8 cellular contexts compared by ENCODE assay signal in the genomic region with DNA sequence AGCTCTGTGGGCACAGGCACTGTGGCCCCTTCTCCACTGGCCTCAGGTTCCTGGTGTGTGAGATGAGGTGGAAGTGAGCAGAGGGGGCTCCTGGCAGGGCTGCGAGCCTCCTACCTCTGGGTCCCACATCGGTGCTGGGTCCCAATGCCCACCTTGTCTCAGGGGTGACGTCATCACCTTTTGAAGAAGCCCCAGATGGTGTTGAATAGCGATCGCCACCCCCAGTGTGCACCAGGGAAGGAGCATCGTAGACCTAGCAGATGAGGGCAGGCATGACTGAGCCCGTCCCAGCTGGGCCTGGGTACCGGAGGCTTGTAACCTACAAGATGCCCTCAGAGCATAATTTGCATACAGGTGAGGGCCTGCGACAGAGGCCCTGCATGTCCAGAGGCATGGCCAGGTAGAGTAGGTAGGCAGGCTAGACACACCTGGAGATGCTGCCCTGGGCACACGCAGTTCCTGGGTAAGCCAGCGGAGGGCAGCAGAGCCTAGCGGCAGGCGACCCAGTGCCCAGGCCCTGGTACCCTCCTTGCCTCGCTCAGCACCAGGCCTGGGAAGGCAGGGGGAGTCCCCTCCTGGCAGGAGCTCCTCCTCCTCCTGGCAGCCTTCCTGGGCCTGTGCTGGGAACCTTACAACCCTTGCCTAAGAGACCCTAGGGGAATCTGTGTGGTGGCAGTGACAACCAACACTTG. TPM values are rescaled to one million over a fixed set of nuclear protein-coding genes. Genes with fewer than 3 reads are reported as not detected.
A peak's percentile ranks its signal among the peaks of the same experiment; 100 is the strongest.
DNase-seq lines count a peak whose midpoint lies in the region; ATAC-seq and TF ChIP-seq lines count a peak whose summit lies in the region.

No MANE protein-coding gene starts in this region.

- no peaks in the 10 kb centered on the region for H3K27me3 ChIP-seq in foreskin keratinocyte
- no peaks in the 10 kb centered on the region for H3K27me3 ChIP-seq in ovary
- peaks cover 0 to 4% of the 10 kb centered on the region in 2 donors for H3K27me3 ChIP-seq in tibial artery

- DNase-seq in GM04504 (ENCODE audit: low read depth) (peak; percentile 57), HUDEP-2 (lab: John Stamatoyannopoulos, UW; ENCODE audit: unreplicated experiment in 76 of 76) (peak in 53 of 76 experiments; percentile 3 to 65 (median 40)), RPMI8226 (peak; percentile 81), foreskin keratinocyte (peak; percentile 36 to 68), ovary (peak in 4 of 5 donors; percentile 37 to 74 (median 64)), tibial artery (peak; percentile 64 to 90)
- peak; percentile 91 for DNase-seq in activated effector memory CD4-positive, alpha-beta T cell treated with anti-CD3 and anti-CD28 coated beads, Interleukin-2, amount 50 U/mL, for 16 hours

- peak; percentile 85 for ATAC-seq in foreskin keratinocyte
- ATAC-seq in GM21786 (IDR thresholded peaks at IDR 0.05; ENCODE audit: unreplicated experiment): no peak

- H3K4me3 ChIP-seq in ovary (no peak overlapping the region), tibial artery (no peak overlapping the region)

- H3K4me1 ChIP-seq in foreskin keratinocyte (no peaks in the 10 kb centered on the region), ovary (ENCODE audit: insufficient read depth) (peaks cover 3% of the 10 kb centered on the region), tibial artery (peaks cover 0 to 15% (median 5%) of the 10 kb centered on the region in 4 donors)

- no peaks in the 10 kb centered on the region for H3K9me3 ChIP-seq in ovary
- H3K9me3 ChIP-seq in tibial artery: no peaks in the 10 kb centered on the region

- WGBS in ovary, 3 donors: 17 to 32% (median 21%) methylated on average over 14 of the region's 14 CpGs

- TF ChIP-seq EP300 in ovary (IDR thresholded peaks at IDR 0.05): no peak

- H3K27ac ChIP-seq in foreskin keratinocyte (no peak overlapping the region), ovary (no peak overlapping the region), tibial artery (no peak overlapping the region)

- no peak for TF ChIP-seq POLR2A in ovary (IDR thresholded peaks at IDR 0.05)

- intact Hi-C loops in ovary (cut with DNase I) (loop anchor here in 3 of 4 donors (5.0 to 10.0 kb wide), 2 partner anchors 541 to 544 kb away; a partner anchor contains a TSS), tibial artery (cut with DNase I; ENCODE audit: low total_unique reads) (loop anchor here (1.0 kb wide), 1 partner anchor 542 kb away; no protein-coding TSS in a partner anchor)

- peak; percentile 99 for TF ChIP-seq CTCF in foreskin keratinocyte (conservative IDR thresholded peaks at IDR 0.05)
- peak; percentile 53 to 63 (median 59) for TF ChIP-seq CTCF in ovary (IDR thresholded peaks at IDR 0.05)
- peak; percentile 99 to 100 for TF ChIP-seq CTCF in tibial artery (IDR thresholded peaks at IDR 0.05)

- H3K36me3 ChIP-seq in ovary: no peaks in the 10 kb centered on the region
- H3K36me3 ChIP-seq in tibial artery: peaks cover 0 to 6% (median 0%) of the 10 kb centered on the region in 3 donors

RNA-seq across cellular contexts. Expression of a gene that starts 52.5 kb away (rescaled TPM):
- total RNA-seq in foreskin keratinocyte (10.2 and 11.9 TPM in 2 replicates), ovary (10 to 100 TPM; 20.2 to 35.7 (median 23.7) TPM)
- polyA plus RNA-seq in foreskin keratinocyte (7.4 and 8.6 TPM in 2 replicates), ovary (10 to 100 TPM in 1 of 2 donors, 1 to 10 TPM in 1; 6.5 to 12.4 TPM)

RNA-seq across cellular contexts. Expression of a gene that starts 54.5 kb away (rescaled TPM):
- total RNA-seq in foreskin keratinocyte (not detected in 2 replicates), ovary (1 to 10 TPM; 1.4 to 6.3 (median 3.1) TPM)
- polyA plus RNA-seq in foreskin keratinocyte (not detected in 2 replicates), ovary (under 1 TPM; 0.43 to 0.65 TPM)

Comparison
In these comparisons a context has a peak if more than half of its experiments do, and no peak if none do; other contexts are left out.
1. DNase-seq: peak in every context shown above with its lines; median percentile 91 in activated effector memory CD4-positive, alpha-beta T cell treated with anti-CD3 and anti-CD28 coated beads, Interleukin-2, amount 50 U/mL, for 16 hours; 81 in RPMI8226; 77 in tibial artery; 64 in ovary; 57 in GM04504; 52 in foreskin keratinocyte; 40 in HUDEP-2.